12 cellular contexts compared by ENCODE assay signal in genomic region chr4:47662975-47663374, GRCh38.
DNase-seq lines count a peak whose midpoint lies in the region; ATAC-seq and TF ChIP-seq lines count a peak whose summit lies in the region.
"Had no signal": no experiment of that assay in that cellular context is flagged by ENCODE, and none has a peak within 500 bp of the region (broad histone marks: within the 10 kb centered on the region; RNA-seq: fewer than 3 reads in every experiment).

No MANE protein-coding gene starts in this region.

- no peak for ATAC-seq in activated naive CD8-positive, alpha-beta T cell treated with anti-CD3 and anti-CD28 coated beads, Interleukin-2, amount 50 U/mL, for 24 hours
- no peak for ATAC-seq in left lobe of liver

- no peak overlapping the region for H3K9ac ChIP-seq in KMS-11
- H3K9ac ChIP-seq in neural progenitor cell, result no peak overlapping the region

- no peak overlapping the region for H3K27ac Mint-ChIP-seq in activated naive CD8-positive, alpha-beta T cell treated with anti-CD3 and anti-CD28 coated beads, Interleukin-2, amount 50 U/mL, for 24 hours
- no peak overlapping the region for H3K27ac Mint-ChIP-seq in neural progenitor cell

- H3K36me3 Mint-ChIP-seq in activated naive CD8-positive, alpha-beta T cell treated with anti-CD3 and anti-CD28 coated beads, Interleukin-2, amount 50 U/mL, for 24 hours (ENCODE audit: low read depth), result no peaks in the 10 kb centered on the region
- H3K36me3 Mint-ChIP-seq in neural progenitor cell, result no peaks in the 10 kb centered on the region

- H3K27ac ChIP-seq in KMS-11 (no peak overlapping the region), neural progenitor cell (no peak overlapping the region)
- H3K27ac ChIP-seq: A549, HL-60, skin epidermis had no signal

- H3K79me2 ChIP-seq in KMS-11 (ENCODE audit: insufficient read depth, low read depth), result no peaks in the 10 kb centered on the region
- no peaks in the 10 kb centered on the region for H3K79me2 ChIP-seq in neural progenitor cell (ENCODE audit: low read depth)

- H3K36me3 ChIP-seq in KMS-11 (ENCODE audit: insufficient read depth) (no peaks in the 10 kb centered on the region), neural progenitor cell (no peaks in the 10 kb centered on the region)

- peak; percentile 54; the same call in 1 of the 2 replicates for TF ChIP-seq CTCF in KMS-11 (conservative IDR thresholded peaks at IDR 0.05; ENCODE audit: low read depth, low read length)
- TF ChIP-seq CTCF in neural progenitor cell (IDR thresholded peaks at IDR 0.05), result peak; percentile 54

- H3K4me1 Mint-ChIP-seq in activated naive CD8-positive, alpha-beta T cell treated with anti-CD3 and anti-CD28 coated beads, Interleukin-2, amount 50 U/mL, for 24 hours, result no peaks in the 10 kb centered on the region
- H3K4me1 Mint-ChIP-seq in neural progenitor cell, result no peaks in the 10 kb centered on the region

- H4K20me1 ChIP-seq in KMS-11 (ENCODE audit: insufficient read depth), result no peaks in the 10 kb centered on the region
- H4K20me1 ChIP-seq in neural progenitor cell (ENCODE audit: low read depth), result no peaks in the 10 kb centered on the region

- no peak overlapping the region for H3K4me3 Mint-ChIP-seq in activated naive CD8-positive, alpha-beta T cell treated with anti-CD3 and anti-CD28 coated beads, Interleukin-2, amount 50 U/mL, for 24 hours
- no peak overlapping the region for H3K4me3 Mint-ChIP-seq in neural progenitor cell

- H3K4me1 ChIP-seq in KMS-11 (ENCODE audit: low read depth, poor library complexity, severe bottlenecking) (no peaks in the 10 kb centered on the region), neural progenitor cell (no peaks in the 10 kb centered on the region)
- H3K4me1 ChIP-seq: A549 had no signal

- no peak overlapping the region for H3K4me2 ChIP-seq in KMS-11
- no peak overlapping the region for H3K4me2 ChIP-seq in neural progenitor cell
- H3K4me2 ChIP-seq: A549 had no signal

- peaks cover 8% of the 10 kb centered on the region for H3K27me3 Mint-ChIP-seq in activated naive CD8-positive, alpha-beta T cell treated with anti-CD3 and anti-CD28 coated beads, Interleukin-2, amount 50 U/mL, for 24 hours
- H3K27me3 Mint-ChIP-seq in neural progenitor cell (ENCODE audit: insufficient read depth, low read depth), result no peaks in the 10 kb centered on the region

- no peaks in the 10 kb centered on the region for H3K9me3 Mint-ChIP-seq in activated naive CD8-positive, alpha-beta T cell treated with anti-CD3 and anti-CD28 coated beads, Interleukin-2, amount 50 U/mL, for 24 hours
- no peaks in the 10 kb centered on the region for H3K9me3 Mint-ChIP-seq in neural progenitor cell

- DNase-seq in NCI-H748 (lab: John Stamatoyannopoulos, UW; ENCODE audit: unreplicated experiment) (peak; percentile 1), NCI-H748 treated with DMSO at 0.1 percent for 48 hours (lab: John Stamatoyannopoulos, UW) (no peak), neural progenitor cell (ENCODE audit: low spot score) (peak; percentile 42), midbrain (lab: John Stamatoyannopoulos, UW) (no peak), left lobe of liver (ENCODE audit: low spot score) (no peak)
- peak; percentile 31 for DNase-seq in activated naive CD8-positive, alpha-beta T cell treated with anti-CD3 and anti-CD28 coated beads, Interleukin-2, amount 50 U/mL, for 24 hours
- DNase-seq in activated CD4-positive, CD25-positive, alpha-beta regulatory T cell treated with anti-CD3 and anti-CD28 coated beads, Interleukin-2, amount 50 U/mL, for 72 hours, result no peak
- DNase-seq: hippocampal formation had no signal

- H3F3A ChIP-seq in neural progenitor cell (ENCODE audit: low read depth), result no peaks in the 10 kb centered on the region

- H3K4me3 ChIP-seq in KMS-11 (IDR thresholded peaks at IDR 0.05; ENCODE audit: insufficient read depth, low read depth, low read length) (no peak overlapping the region), neural progenitor cell (no peak overlapping the region)
- H3K4me3 ChIP-seq: A549, skin epidermis had no signal

- no peaks in the 10 kb centered on the region for H3K9me3 ChIP-seq in neural progenitor cell (ENCODE audit: low read depth)
- H3K9me3 ChIP-seq: A549 had no signal

- no peaks in the 10 kb centered on the region for H3K27me3 ChIP-seq in KMS-11 (ENCODE audit: insufficient read depth, low read depth)
- no peaks in the 10 kb centered on the region for H3K27me3 ChIP-seq in neural progenitor cell

- no peak overlapping the region for H2AFZ ChIP-seq in KMS-11 (ENCODE audit: low read depth)
- no peak overlapping the region for H2AFZ ChIP-seq in neural progenitor cell (replicated peaks)

Comparison
In these comparisons a context has a peak if more than half of its experiments do, and no peak if none do; other contexts are left out.
1. DNase-seq: peak in NCI-H748 (single experiment), activated naive CD8-positive, alpha-beta T cell treated with anti-CD3 and anti-CD28 coated beads, Interleukin-2, amount 50 U/mL, for 24 hours (single experiment) and neural progenitor cell (single experiment); none in NCI-H748 treated with DMSO at 0.1 percent for 48 hours (single experiment), midbrain (single experiment), left lobe of liver (single experiment) and activated CD4-positive, CD25-positive, alpha-beta regulatory T cell treated with anti-CD3 and anti-CD28 coated beads, Interleukin-2, amount 50 U/mL, for 72 hours (single experiment).